9 cellular contexts compared by ENCODE assay signal in genomic region chr5:162068412-162068811, GRCh38. TPM values are rescaled to one million over a fixed set of nuclear protein-coding genes. Genes with fewer than 3 reads are reported as not detected.
A peak's percentile ranks its signal among the peaks of the same experiment; 100 is the strongest.
DNase-seq lines count a peak whose midpoint lies in the region; ATAC-seq and TF ChIP-seq lines count a peak whose summit lies in the region.
"Had no signal": no experiment of that assay in that cellular context is flagged by ENCODE, and none has a peak within 500 bp of the region (broad histone marks: within the 10 kb centered on the region; RNA-seq: fewer than 3 reads in every experiment).

No MANE protein-coding gene starts in this region.

- in situ Hi-C loops in astrocyte of the cerebellum (cut with HindIII; ENCODE audit: low sequenced_read_pairs), result no loop called here

- intact Hi-C loops in sciatic nerve (cut with DNase I), result no loop called here

- H3K4me3 ChIP-seq in astrocyte of the cerebellum (ENCODE audit: low read depth, low read length), result no peak overlapping the region
- H3K4me3 ChIP-seq: thoracic aorta had no signal

- TF ChIP-seq CTCF in astrocyte of the cerebellum (IDR thresholded peaks at IDR 0.05; ENCODE audit: low read depth, low read length, missing control alignments), result no peak

- DNase-seq in HT-29 (ENCODE audit: low spot score) (peak; percentile 72), astrocyte of the cerebellum (ENCODE audit: low read depth) (peak; percentile 6), medulla oblongata (ENCODE audit: extremely low spot score) (peak; percentile 30), sciatic nerve (ENCODE audit: low spot score) (no peak), DMS114 treated with DMSO at 0.1 percent for 48 hours (lab: John Stamatoyannopoulos, UW; ENCODE audit: unreplicated experiment) (no peak), COLO668 (lab: John Stamatoyannopoulos, UW; ENCODE audit: unreplicated experiment) (no peak), EL (no peak)

- no peak for TF ChIP-seq POLR2A in GM18505 (IDR thresholded peaks at IDR 0.05; ENCODE audit: borderline replicate concordance, extremely low read depth, insufficient read depth, insufficient read length)

- ATAC-seq in GM18505 (IDR thresholded peaks at IDR 0.05; ENCODE audit: unreplicated experiment) (peak; percentile 48), sciatic nerve (no peak)

RNA-seq across cellular contexts. Expression of gene GABRG2, which starts 0.8 kb away (rescaled TPM):
- not detected in 2 replicates for total RNA-seq in HT-29 (2014; rRNA removed; shearing (Covaris generic))
- not detected for total RNA-seq in sciatic nerve
- total RNA-seq: thoracic aorta had no signal

Comparison
In these comparisons a context has a peak if more than half of its experiments do, and no peak if none do; other contexts are left out.
1. DNase-seq: peak in HT-29 (single experiment), astrocyte of the cerebellum (single experiment) and medulla oblongata (single experiment); none in sciatic nerve (single experiment), DMS114 treated with DMSO at 0.1 percent for 48 hours (single experiment), COLO668 (single experiment) and EL (single experiment).